ENCODE assay signal across 2 cellular contexts in the genomic region with DNA sequence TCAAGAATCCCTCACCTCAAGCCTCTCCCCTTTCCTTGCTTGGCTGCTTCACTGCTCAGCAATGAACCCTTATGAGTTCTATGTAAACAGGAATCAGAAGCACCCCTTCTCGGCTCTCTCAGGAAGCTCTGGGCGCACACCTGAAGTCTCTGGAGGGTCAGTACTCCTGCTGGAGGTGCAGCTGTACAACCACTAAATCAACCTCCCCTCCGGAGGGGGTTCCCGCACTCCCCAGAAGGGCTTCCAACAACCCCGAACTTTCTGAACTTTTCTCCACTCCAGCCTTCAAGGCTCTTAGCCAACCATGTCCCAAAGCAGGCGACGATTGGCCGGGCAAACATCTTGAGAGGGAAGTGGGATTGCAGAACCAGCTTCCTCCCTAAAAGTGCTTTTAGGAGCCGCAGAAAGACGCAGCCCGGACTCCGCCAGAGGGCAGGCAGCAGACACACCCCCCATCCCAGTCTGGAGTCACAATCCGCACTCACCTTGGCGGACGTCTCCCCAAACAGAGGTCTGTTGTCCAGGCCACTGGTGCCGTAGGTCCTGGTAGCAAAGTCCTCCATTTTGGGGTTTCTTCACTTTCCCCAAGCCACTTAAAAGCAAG.
TF ChIP-seq lines count a peak whose summit lies in the region.

No MANE protein-coding gene starts in this region.

TF ChIP-seq in WTC11, 78 proteins besides CTCF, POLR2A, EP300 and RAD21 (continues in another document):
- TF ChIP-seq FOXP4 (CRISPR knock-in tag; IDR thresholded peaks at IDR 0.05) (no peak), ELF4 (CRISPR knock-in tag; IDR thresholded peaks at IDR 0.05; ENCODE audit: low read depth) (no peak), NR2C2 (CRISPR knock-in tag; IDR thresholded peaks at IDR 0.05) (no peak), PREB (CRISPR knock-in tag; IDR thresholded peaks at IDR 0.05; ENCODE audit: borderline replicate concordance) (no peak), CREM (CRISPR knock-in tag; IDR thresholded peaks at IDR 0.05) (no peak), NFE2L1 (CRISPR knock-in tag; IDR thresholded peaks at IDR 0.05) (0 out of 2 replicates have a peak, but pooled peaks have one; percentile 68), ARID4B (CRISPR knock-in tag; IDR thresholded peaks at IDR 0.05; ENCODE audit: borderline replicate concordance) (peak; percentile 1; the same call in 1 of the 2 replicates), FOXK1 (CRISPR knock-in tag; IDR thresholded peaks at IDR 0.05) (peak; percentile 43; the same call in 1 of the 2 replicates), FOXJ3 (CRISPR knock-in tag; IDR thresholded peaks at IDR 0.05; ENCODE audit: borderline replicate concordance) (no peak)
- TF ChIP-seq, protein P1, sequence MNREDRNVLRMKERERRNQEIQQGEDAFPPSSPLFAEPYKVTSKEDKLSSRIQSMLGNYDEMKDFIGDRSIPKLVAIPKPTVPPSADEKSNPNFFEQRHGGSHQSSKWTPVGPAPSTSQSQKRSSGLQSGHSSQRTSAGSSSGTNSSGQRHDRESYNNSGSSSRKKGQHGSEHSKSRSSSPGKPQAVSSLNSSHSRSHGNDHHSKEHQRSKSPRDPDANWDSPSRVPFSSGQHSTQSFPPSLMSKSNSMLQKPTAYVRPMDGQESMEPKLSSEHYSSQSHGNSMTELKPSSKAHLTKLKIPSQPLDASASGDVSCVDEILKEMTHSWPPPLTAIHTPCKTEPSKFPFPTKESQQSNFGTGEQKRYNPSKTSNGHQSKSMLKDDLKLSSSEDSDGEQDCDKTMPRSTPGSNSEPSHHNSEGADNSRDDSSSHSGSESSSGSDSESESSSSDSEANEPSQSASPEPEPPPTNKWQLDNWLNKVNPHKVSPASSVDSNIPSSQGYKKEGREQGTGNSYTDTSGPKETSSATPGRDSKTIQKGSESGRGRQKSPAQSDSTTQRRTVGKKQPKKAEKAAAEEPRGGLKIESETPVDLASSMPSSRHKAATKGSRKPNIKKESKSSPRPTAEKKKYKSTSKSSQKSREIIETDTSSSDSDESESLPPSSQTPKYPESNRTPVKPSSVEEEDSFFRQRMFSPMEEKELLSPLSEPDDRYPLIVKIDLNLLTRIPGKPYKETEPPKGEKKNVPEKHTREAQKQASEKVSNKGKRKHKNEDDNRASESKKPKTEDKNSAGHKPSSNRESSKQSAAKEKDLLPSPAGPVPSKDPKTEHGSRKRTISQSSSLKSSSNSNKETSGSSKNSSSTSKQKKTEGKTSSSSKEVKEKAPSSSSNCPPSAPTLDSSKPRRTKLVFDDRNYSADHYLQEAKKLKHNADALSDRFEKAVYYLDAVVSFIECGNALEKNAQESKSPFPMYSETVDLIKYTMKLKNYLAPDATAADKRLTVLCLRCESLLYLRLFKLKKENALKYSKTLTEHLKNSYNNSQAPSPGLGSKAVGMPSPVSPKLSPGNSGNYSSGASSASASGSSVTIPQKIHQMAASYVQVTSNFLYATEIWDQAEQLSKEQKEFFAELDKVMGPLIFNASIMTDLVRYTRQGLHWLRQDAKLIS (CRISPR knock-in tag; IDR thresholded peaks at IDR 0.05; ENCODE audit: borderline replicate concordance): no peak

TF ChIP-seq in H1, 55 proteins besides CTCF, POLR2A, EP300 and RAD21:
- TF ChIP-seq EZH2 (IDR thresholded peaks at IDR 0.05; ENCODE audit: low read depth, low read length, severe bottlenecking) (no peak), SIN3A (conservative IDR thresholded peaks at IDR 0.05 in 1 of 2, IDR thresholded peaks at IDR 0.05 in 1 of 2; ENCODE audit: low read depth in 1 of 2, low read length in 2 of 2) (peak in 1 of 2 experiments; percentile 47; a peak in 1 of 4 replicates), TEAD4 (IDR thresholded peaks at IDR 0.05; ENCODE audit: low read depth, low read length) (no peak), CHD2 (IDR thresholded peaks at IDR 0.05; ENCODE audit: low read length) (no peak), SAP30 (IDR thresholded peaks at IDR 0.05; ENCODE audit: insufficient read depth, insufficient replicate concordance, low read length) (peak; percentile 79), TAF1 (IDR thresholded peaks at IDR 0.05; ENCODE audit: low read depth, low read length) (peak; percentile 64; the same call in 1 of the 2 replicates), GTF2F1 (IDR thresholded peaks at IDR 0.05; ENCODE audit: borderline replicate concordance, low read depth, low read length) (no peak), TBP (IDR thresholded peaks at IDR 0.05; ENCODE audit: low read depth, low read length) (0 out of 2 replicates have a peak, but pooled peaks have one; percentile 10), SP2 (IDR thresholded peaks at IDR 0.05; ENCODE audit: low read length) (no peak), CHD1 (IDR thresholded peaks at IDR 0.05; ENCODE audit: low read depth, low read length) (no peak), ASH2L (IDR thresholded peaks at IDR 0.05; ENCODE audit: low read length) (no peak)
TF ChIP-seq in H1: peak in this region for 4.
